ENCODE assay signal across 8 cellular contexts in genomic region chr17:67602974-67603373, GRCh38.
DNase-seq lines count a peak whose midpoint lies in the region; ATAC-seq, FAIRE-seq and TF ChIP-seq lines count a peak whose summit lies in the region.

No MANE protein-coding gene starts in this region.

- peak; percentile 75 for TF ChIP-seq CTCF in D721Med (IDR thresholded peaks at IDR 0.05; ENCODE audit: insufficient read depth, missing control alignments)
- TF ChIP-seq CTCF in fibroblast of the aortic adventitia (IDR thresholded peaks at IDR 0.05; ENCODE audit: insufficient read depth, low read length): peak; percentile 57
- peak in 3 of 6 experiments; percentile 18 to 30 (median 22) for TF ChIP-seq CTCF in upper lobe of left lung (IDR thresholded peaks at IDR 0.05)

- H3K4me1 ChIP-seq in upper lobe of left lung: peaks cover 0 to 8% (median 5%) of the 10 kb centered on the region in 4 donors

- no peak overlapping the region for H3K4me3 ChIP-seq in fibroblast of the aortic adventitia (ENCODE audit: low read depth, low read length)
- H3K4me3 ChIP-seq in upper lobe of left lung: no peak overlapping the region

- H3K27me3 ChIP-seq in upper lobe of left lung: no peaks in the 10 kb centered on the region

- ATAC-seq in HG03469 (IDR thresholded peaks at IDR 0.05; ENCODE audit: unreplicated experiment) (no peak), upper lobe of left lung (ENCODE audit: low FRiP score in 2 of 2) (no peak)

- no peak for FAIRE-seq in D721Med (lab: Jason Lieb, UNC)

- no peaks in the 10 kb centered on the region for H3K9me3 ChIP-seq in upper lobe of left lung

- WGBS in upper lobe of left lung, 2 donors: 78 to 82% methylated on average over 3 of the region's 3 CpGs

- no peaks in the 10 kb centered on the region for H3K36me3 ChIP-seq in upper lobe of left lung

- DNase-seq in D721Med (ENCODE audit: insufficient read length, low spot score) (peak; percentile 48), H4 (ENCODE audit: low spot score) (peak; percentile 30), NCI-H510A (lab: John Stamatoyannopoulos, UW) (peak; percentile 47), activated T-cell treated with anti-CD3 and anti-CD28 coated beads for 48 hours (ENCODE audit: low read depth) (peak; percentile 13), fibroblast of the aortic adventitia (ENCODE audit: low read depth) (peak; percentile 57), upper lobe of left lung (no peak)
- peak; percentile 45 for DNase-seq in stimulated activated CD4-positive, alpha-beta T cell treated with anti-CD3 and anti-CD28 coated beads, Interleukin-15, amount 100 ng/mL, for 24 hours

- H3K27ac ChIP-seq in upper lobe of left lung: no peak overlapping the region

- no peak for TF ChIP-seq EP300 in upper lobe of left lung (IDR thresholded peaks at IDR 0.05)

- TF ChIP-seq POLR2A in upper lobe of left lung (IDR thresholded peaks at IDR 0.05): no peak

Comparison
In these comparisons a context has a peak if more than half of its experiments do, and no peak if none do; other contexts are left out.
1. DNase-seq: peak in D721Med (single experiment), H4 (single experiment), NCI-H510A (single experiment), activated T-cell treated with anti-CD3 and anti-CD28 coated beads for 48 hours (single experiment), fibroblast of the aortic adventitia (single experiment) and stimulated activated CD4-positive, alpha-beta T cell treated with anti-CD3 and anti-CD28 coated beads, Interleukin-15, amount 100 ng/mL, for 24 hours (single experiment); none in upper lobe of left lung (0 of 2).